9 cellular contexts compared by ENCODE assay signal in the genomic region with DNA sequence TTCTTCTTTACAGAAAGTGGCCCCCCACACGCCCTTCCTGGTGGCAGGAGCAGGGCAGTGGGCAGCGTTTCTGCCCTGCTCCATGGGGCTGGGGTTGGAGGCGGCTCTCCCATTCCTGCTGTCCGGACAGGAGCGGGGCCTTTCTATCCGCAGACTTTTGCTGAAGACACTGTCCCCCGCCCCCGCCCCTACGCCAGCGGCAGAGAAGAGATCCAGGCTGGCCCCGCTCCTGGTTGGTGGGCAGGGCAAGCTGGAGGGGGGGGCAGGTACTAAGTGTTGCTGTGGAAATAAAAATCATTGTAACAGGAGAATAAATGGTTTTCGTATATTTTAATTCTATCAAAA.
A peak's percentile ranks its signal among the peaks of the same experiment; 100 is the strongest.
DNase-seq lines count a peak whose midpoint lies in the region; FAIRE-seq lines count a peak whose summit lies in the region.
"Had no signal": no experiment of that assay in that cellular context is flagged by ENCODE, and none has a peak within 500 bp of the region (broad histone marks: within the 10 kb centered on the region; RNA-seq: fewer than 3 reads in every experiment).

No MANE protein-coding gene starts in this region.

- H3K4me3 ChIP-seq in iPS-15b (ENCODE audit: low read depth, low read length) (peak overlapping the region; percentile 41), rectal smooth muscle tissue (ENCODE audit: low read length) (peak overlapping the region; percentile 82)

- H3K27ac ChIP-seq in rectal smooth muscle tissue (ENCODE audit: low read depth, low read length) = peak overlapping the region; percentile 49

- H3K36me3 Mint-ChIP-seq in activated naive CD8-positive, alpha-beta T cell treated with anti-CD3 and anti-CD28 coated beads for 36 hours = peaks cover 3% of the 10 kb centered on the region

- H3K9me3 ChIP-seq in iPS-15b (ENCODE audit: control insufficient read depth, insufficient read depth, low read length) = peaks cover 4% of the 10 kb centered on the region

- DNase-seq in G401 (ENCODE audit: low spot score) (peak; percentile 54), RPMI8226 (no peak), A172 (ENCODE audit: low spot score) (no peak), RCC 7860 (ENCODE audit: low spot score) (no peak)
- no peak for DNase-seq in activated naive CD8-positive, alpha-beta T cell treated with anti-CD3 and anti-CD28 coated beads for 36 hours
- DNase-seq in stimulated activated CD4-positive, alpha-beta T cell treated with anti-CD3 and anti-CD28 coated beads, Interleukin-1b, Interleukin-23, amount 100 ng/mL, for 48 hours = no peak
- DNase-seq: DMS79 had no signal

- peak overlapping the region; percentile 74 for H3K4me3 Mint-ChIP-seq in activated naive CD8-positive, alpha-beta T cell treated with anti-CD3 and anti-CD28 coated beads for 36 hours

- peaks cover 8% of the 10 kb centered on the region for H3K4me1 Mint-ChIP-seq in activated naive CD8-positive, alpha-beta T cell treated with anti-CD3 and anti-CD28 coated beads for 36 hours

- H3K27me3 ChIP-seq in iPS-15b (ENCODE audit: control insufficient read depth, insufficient read depth, low read length) = no peaks in the 10 kb centered on the region
- H3K27me3 ChIP-seq in rectal smooth muscle tissue (ENCODE audit: control insufficient read depth, insufficient read depth, low read length) = no peaks in the 10 kb centered on the region

- no peak for FAIRE-seq in RCC 7860 (lab: Jason Lieb, UNC)

- peaks cover 3% of the 10 kb centered on the region for H3K9me3 Mint-ChIP-seq in activated naive CD8-positive, alpha-beta T cell treated with anti-CD3 and anti-CD28 coated beads for 36 hours

- no peak overlapping the region for H3K27ac Mint-ChIP-seq in activated naive CD8-positive, alpha-beta T cell treated with anti-CD3 and anti-CD28 coated beads for 36 hours

- no peaks in the 10 kb centered on the region for H3K36me3 ChIP-seq in iPS-15b (ENCODE audit: control insufficient read depth, insufficient read depth, low read length)
- H3K36me3 ChIP-seq in rectal smooth muscle tissue (ENCODE audit: control insufficient read depth, insufficient read depth, low read length) = no peaks in the 10 kb centered on the region

- H3K9ac ChIP-seq in iPS-15b (ENCODE audit: low read depth, low read length) (peak overlapping the region; percentile 16), rectal smooth muscle tissue (ENCODE audit: low read length) (no peak overlapping the region)

- H3K4me1 ChIP-seq in iPS-15b (ENCODE audit: control insufficient read depth, insufficient read depth, low read length) (no peaks in the 10 kb centered on the region), rectal smooth muscle tissue (ENCODE audit: control insufficient read depth, insufficient read depth, low read length) (no peaks in the 10 kb centered on the region)

- peaks cover 4% of the 10 kb centered on the region for H3K27me3 Mint-ChIP-seq in activated naive CD8-positive, alpha-beta T cell treated with anti-CD3 and anti-CD28 coated beads for 36 hours

- in situ Hi-C loops in G401 (cut with HindIII; ENCODE audit: low sequenced_read_pairs) = no loop called here
